8 cellular contexts compared by ENCODE assay signal in the genomic region with DNA sequence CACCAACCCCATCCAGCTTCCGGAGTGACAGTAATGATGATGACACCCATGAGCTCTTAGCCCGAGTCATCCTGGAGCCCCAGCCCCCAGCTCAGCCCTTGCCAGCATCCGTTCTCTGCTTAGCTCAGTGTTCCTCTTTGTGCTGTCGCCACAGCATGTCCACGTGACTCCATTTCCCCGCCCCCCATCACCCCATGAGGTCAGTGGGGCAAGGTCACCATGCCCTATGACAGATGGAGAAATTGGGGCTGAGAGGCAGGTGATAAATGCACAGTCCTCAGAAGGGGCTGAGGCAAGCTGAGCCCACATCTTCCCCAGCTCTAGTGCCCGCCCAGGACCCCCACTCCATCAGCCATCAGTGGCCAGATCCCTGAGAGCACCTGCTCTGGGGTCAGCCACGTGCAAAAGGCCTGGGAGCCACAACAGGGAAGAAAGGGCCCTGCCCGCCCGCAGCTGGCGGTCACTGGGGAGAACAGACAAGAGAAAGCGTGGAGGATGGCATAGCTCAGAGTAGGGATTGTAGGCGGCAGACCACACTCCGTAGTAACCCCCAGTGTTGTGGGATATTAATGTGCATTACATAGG. TPM values are rescaled to one million over a fixed set of nuclear protein-coding genes. Genes with fewer than 3 reads are reported as not detected.
A peak's percentile ranks its signal among the peaks of the same experiment; 100 is the strongest.
DNase-seq lines count a peak whose midpoint lies in the region; FAIRE-seq and TF ChIP-seq lines count a peak whose summit lies in the region.
"Had no signal": no experiment of that assay in that cellular context is flagged by ENCODE, and none has a peak within 500 bp of the region (broad histone marks: within the 10 kb centered on the region; RNA-seq: fewer than 3 reads in every experiment).

No MANE protein-coding gene starts in this region.

- DNase-seq in GM12891 (ENCODE audit: insufficient read length, low spot score) (peak; percentile 67), NOMO-1 treated with DMSO at 0.1 percent for 48 hours (lab: John Stamatoyannopoulos, UW; ENCODE audit: unreplicated experiment) (peak; percentile 75), choroid plexus epithelial cell (ENCODE audit: low read depth) (peak; percentile 17), nucleus accumbens (lab: John Stamatoyannopoulos, UW) (peak in 34 of 56 donors; percentile 8 to 74 (median 32)), SHP77 treated with DMSO at 0.1 percent for 48 hours (lab: John Stamatoyannopoulos, UW) (no peak), OCI-M2 (lab: John Stamatoyannopoulos, UW; ENCODE audit: unreplicated experiment) (no peak), NCI-H2107 (lab: John Stamatoyannopoulos, UW) (no peak)
- DNase-seq: retina had no signal

- FAIRE-seq in GM12891 (lab: Jason Lieb, UNC) = peak; percentile 65

- H3K4me3 ChIP-seq in choroid plexus epithelial cell (ENCODE audit: low read depth, low read length) = no peak overlapping the region

- no peak for TF ChIP-seq POLR2A in GM12891 (IDR thresholded peaks at IDR 0.05; ENCODE audit: low read depth, low read length)

- TF ChIP-seq CTCF in choroid plexus epithelial cell (conservative IDR thresholded peaks at IDR 0.05; ENCODE audit: low read depth, low read length) = no peak

TF ChIP-seq in GM12891, 5 proteins besides CTCF, POLR2A, EP300 and RAD21:
- no peak for TF ChIP-seq POLR2AphosphoS5 (IDR thresholded peaks at IDR 0.05; ENCODE audit: low read depth, low read length)
- TF ChIP-seq POU2F2 (IDR thresholded peaks at IDR 0.05; ENCODE audit: low read depth, low read length) = no peak
- TF ChIP-seq PAX5 (IDR thresholded peaks at IDR 0.05; ENCODE audit: insufficient read depth, low read length, severe bottlenecking) = no peak
- 0 out of 2 replicates have a peak, but pooled peaks have one; percentile 37 for TF ChIP-seq SPI1 (IDR thresholded peaks at IDR 0.05; ENCODE audit: low read depth, low read length)
- TF ChIP-seq TAF1 (IDR thresholded peaks at IDR 0.05; ENCODE audit: low read depth, low read length) = no peak

RNA-seq across cellular contexts. Expression of a gene that starts 17.1 kb away (rescaled TPM):
- 1.2 TPM for polyA plus RNA-seq in GM12891 (2012; ENCODE audit: low read depth, missing spikeins)

RNA-seq across cellular contexts. Expression of a gene that starts 26.7 kb away (rescaled TPM):
- polyA plus RNA-seq in GM12891 (2012; ENCODE audit: low read depth, missing spikeins) = 18.8 TPM

RNA-seq across cellular contexts. Expression of a gene that starts 46.3 kb away (rescaled TPM):
- 20.3 TPM for polyA plus RNA-seq in GM12891 (2012; ENCODE audit: low read depth, missing spikeins)

Comparison
In these comparisons a context has a peak if more than half of its experiments do, and no peak if none do; other contexts are left out.
1. DNase-seq: peak in GM12891 (single experiment), NOMO-1 treated with DMSO at 0.1 percent for 48 hours (single experiment), choroid plexus epithelial cell (single experiment) and nucleus accumbens (34 of 56); none in SHP77 treated with DMSO at 0.1 percent for 48 hours (single experiment), OCI-M2 (single experiment) and NCI-H2107 (single experiment).